Comparison of ENCODE assay signal across 17 cellular contexts in genomic region chr12:124044809-124045321, GRCh38.
DNase-seq lines count a peak whose midpoint lies in the region; ATAC-seq and TF ChIP-seq lines count a peak whose summit lies in the region.
"Had no signal": no experiment of that assay in that cellular context is flagged by ENCODE, and none has a peak within 500 bp of the region (broad histone marks: within the 10 kb centered on the region; RNA-seq: fewer than 3 reads in every experiment).

No MANE protein-coding gene starts in this region.

- peaks cover 0 to 13% (median 3%) of the 10 kb centered on the region in 4 donors for H3K9me3 ChIP-seq in sigmoid colon

- peaks cover 27% of the 10 kb centered on the region for H3K9me3 Mint-ChIP-seq in activated naive CD4-positive, alpha-beta T cell treated with anti-CD3 and anti-CD28 coated beads, Interleukin-2, amount 10 ng/mL, durations not matched to agents 7 days and 5 days

- no peak for TF ChIP-seq CTCF in epithelial cell of esophagus (IDR thresholded peaks at IDR 0.05; ENCODE audit: insufficient read depth, low read depth, low read length, missing control alignments)
- TF ChIP-seq CTCF in sigmoid colon (IDR thresholded peaks at IDR 0.05) = no peak

- no peaks in the 10 kb centered on the region for H3K36me3 ChIP-seq in sigmoid colon
- H3K36me3 ChIP-seq: cardiac muscle cell, tibial artery had no signal

- H3K27me3 Mint-ChIP-seq in activated naive CD4-positive, alpha-beta T cell treated with anti-CD3 and anti-CD28 coated beads, Interleukin-2, amount 10 ng/mL, durations not matched to agents 7 days and 5 days = peaks cover 14% of the 10 kb centered on the region
- H3K27me3 Mint-ChIP-seq: activated naive CD4-positive, alpha-beta T cell treated with anti-CD3 and anti-CD28 coated beads, Interleukin-2, amount 50 U/mL, for 24 hours had no signal

- peaks cover 3% of the 10 kb centered on the region for H3K36me3 Mint-ChIP-seq in activated naive CD4-positive, alpha-beta T cell treated with anti-CD3 and anti-CD28 coated beads, Interleukin-2, amount 10 ng/mL, durations not matched to agents 7 days and 5 days

- H3K4me1 ChIP-seq in sigmoid colon = no peaks in the 10 kb centered on the region
- H3K4me1 ChIP-seq: tibial artery had no signal

- no peak overlapping the region for H3K27ac Mint-ChIP-seq in activated naive CD4-positive, alpha-beta T cell treated with anti-CD3 and anti-CD28 coated beads, Interleukin-2, amount 10 ng/mL, durations not matched to agents 7 days and 5 days
- H3K27ac Mint-ChIP-seq: activated naive CD4-positive, alpha-beta T cell treated with anti-CD3 and anti-CD28 coated beads, Interleukin-2, amount 50 U/mL, for 24 hours; HFFc6 had no signal

- H3K4me1 Mint-ChIP-seq in activated naive CD4-positive, alpha-beta T cell treated with anti-CD3 and anti-CD28 coated beads, Interleukin-2, amount 10 ng/mL, durations not matched to agents 7 days and 5 days = peaks cover 5% of the 10 kb centered on the region
- H3K4me1 Mint-ChIP-seq: activated naive CD4-positive, alpha-beta T cell treated with anti-CD3 and anti-CD28 coated beads, Interleukin-2, amount 50 U/mL, for 24 hours had no signal

- no peaks in the 10 kb centered on the region for H3K27me3 ChIP-seq in sigmoid colon
- H3K27me3 ChIP-seq: cardiac muscle cell, tibial artery had no signal

- H3K4me3 ChIP-seq in epithelial cell of esophagus (ENCODE audit: low read length) (no peak overlapping the region), sigmoid colon (no peak overlapping the region)
- H3K4me3 ChIP-seq: cardiac muscle cell, mucosa of descending colon, PC-9, tibial artery had no signal

- no peak overlapping the region for H3K4me3 Mint-ChIP-seq in activated naive CD4-positive, alpha-beta T cell treated with anti-CD3 and anti-CD28 coated beads, Interleukin-2, amount 10 ng/mL, durations not matched to agents 7 days and 5 days
- H3K4me3 Mint-ChIP-seq: activated naive CD4-positive, alpha-beta T cell treated with anti-CD3 and anti-CD28 coated beads, Interleukin-2, amount 50 U/mL, for 24 hours; HFFc6 had no signal

- intact Hi-C loops in sigmoid colon (cut with DNase I) = no loop called here

- CTCF ChIA-PET in activated naive CD4-positive, alpha-beta T cell treated with anti-CD3 and anti-CD28 coated beads, Interleukin-2, amount 10 ng/mL, durations not matched to agents 7 days and 5 days (lab: Charles Lee) = interaction anchor here (1.4 to 1.8 kb wide), 2 partner anchors 9 to 276 kb away, joined by 3 to 4 read pairs; no protein-coding TSS in a partner anchor

- no peak for TF ChIP-seq POLR2A in sigmoid colon (IDR thresholded peaks at IDR 0.05)

- ATAC-seq in GM18867 (IDR thresholded peaks at IDR 0.05; ENCODE audit: unreplicated experiment) = no peak
- ATAC-seq: mucosa of descending colon had no signal

- 71 to 73% methylated on average over 15 of the region's 15 CpGs for whole genome bisulfite sequencing in sigmoid colon, 2 donors

- no peak for TF ChIP-seq EP300 in sigmoid colon (IDR thresholded peaks at IDR 0.05)

- peak overlapping the region; percentile 85 for H3K27ac ChIP-seq in temporal lobe (ENCODE audit: low read depth, low read length)
- H3K27ac ChIP-seq in sigmoid colon = no peak overlapping the region
- H3K27ac ChIP-seq: cardiac muscle cell, PC-9, tibial artery had no signal

- peak; percentile 42 for DNase-seq in activated naive CD4-positive, alpha-beta T cell treated with anti-CD3 and anti-CD28 coated beads, Interleukin-2, amount 10 ng/mL, durations not matched to agents 7 days and 5 days
- no peak for DNase-seq in activated naive CD4-positive, alpha-beta T cell treated with anti-CD3 and anti-CD28 coated beads, Interleukin-2, amount 50 U/mL, for 16 hours
- peak; percentile 79 for DNase-seq in NOMO-1 treated with DMSO at 0.1 percent for 48 hours (lab: John Stamatoyannopoulos, UW; ENCODE audit: unreplicated experiment)
- peak; percentile 83 for DNase-seq in epithelial cell of esophagus (ENCODE audit: low read depth)
- no peak for DNase-seq in NCI-H1048 (lab: John Stamatoyannopoulos, UW)
- no peak for DNase-seq in sigmoid colon
- DNase-seq: activated CD4-positive, alpha-beta T cell treated with anti-CD3 and anti-CD28 coated beads for 4 hours; HFFc6; islet precursor cell; mucosa of descending colon; NCI-H226; PC-9; tibial artery had no signal

Comparison
In these comparisons a context has a peak if more than half of its experiments do, and no peak if none do; other contexts are left out.
1. DNase-seq: peak in activated naive CD4-positive, alpha-beta T cell treated with anti-CD3 and anti-CD28 coated beads, Interleukin-2, amount 10 ng/mL, durations not matched to agents 7 days and 5 days (single experiment), NOMO-1 treated with DMSO at 0.1 percent for 48 hours (single experiment) and epithelial cell of esophagus (single experiment); none in activated naive CD4-positive, alpha-beta T cell treated with anti-CD3 and anti-CD28 coated beads, Interleukin-2, amount 50 U/mL, for 16 hours (single experiment), NCI-H1048 (single experiment) and sigmoid colon (single experiment).